In genomic region chrX:107454302-107454701, GRCh38 we compare ENCODE assay signal across 11 cellular contexts. TPM values are rescaled to one million over a fixed set of nuclear protein-coding genes. Genes with fewer than 3 reads are reported as not detected.
DNase-seq lines count a peak whose midpoint lies in the region; ATAC-seq, FAIRE-seq and TF ChIP-seq lines count a peak whose summit lies in the region.
"Had no signal": no experiment of that assay in that cellular context is flagged by ENCODE, and none has a peak within 500 bp of the region (broad histone marks: within the 10 kb centered on the region; RNA-seq: fewer than 3 reads in every experiment).

No MANE protein-coding gene starts in this region.

- intact Hi-C loops in activated CD8-positive, alpha-beta T cell treated with anti-CD3 and anti-CD28 coated beads for 36 hours (cut with micrococcal nuclease): loop anchor here (10.0 kb wide), 1 partner anchor 320 kb away; the partner anchor contains the start of genes NCBP2L and TSC22D3
- intact Hi-C loops in uterus (cut with DNase I; ENCODE audit: low total_unique reads) (no loop called here), gastrocnemius medialis (cut with DNase I; ENCODE audit: low total_unique reads) (no loop called here)

- FAIRE-seq in A549 (lab: Jason Lieb, UNC): peak; percentile 90

- no peaks in the 10 kb centered on the region for H3K9me3 Mint-ChIP-seq in activated CD8-positive, alpha-beta T cell treated with anti-CD3 and anti-CD28 coated beads for 36 hours
- H3K9me3 Mint-ChIP-seq: CD4-positive, CD25-positive, alpha-beta regulatory T cell had no signal

- no peaks in the 10 kb centered on the region for H3K36me3 Mint-ChIP-seq in activated CD8-positive, alpha-beta T cell treated with anti-CD3 and anti-CD28 coated beads for 36 hours (ENCODE audit: low read depth)
- H3K36me3 Mint-ChIP-seq: CD4-positive, CD25-positive, alpha-beta regulatory T cell had no signal

- TF ChIP-seq RAD21 in A549 (conservative IDR thresholded peaks at IDR 0.05 in 1 of 2, IDR thresholded peaks at IDR 0.05 in 1 of 2): no peak

- H3K4me2 ChIP-seq in A549: no peak overlapping the region

- H3K27me3 ChIP-seq in uterus (no peaks in the 10 kb centered on the region), right atrium auricular region (peaks cover 0 to 3% of the 10 kb centered on the region in 2 donors), gastrocnemius medialis (peaks cover 0 to 26% (median 19%) of the 10 kb centered on the region in 3 donors)

- H3K4me1 ChIP-seq in A549 (0 out of 3 replicates have a peak, but pooled peaks cover 4% of the 10 kb centered on the region), uterus (no peaks in the 10 kb centered on the region), right atrium auricular region (no peaks in the 10 kb centered on the region), gastrocnemius medialis (no peaks in the 10 kb centered on the region)

- H3K36me3 ChIP-seq in uterus (no peaks in the 10 kb centered on the region), right atrium auricular region (no peaks in the 10 kb centered on the region), gastrocnemius medialis (no peaks in the 10 kb centered on the region)

- DNase-seq in A549 (ENCODE audit: low read depth in 1 of 2, low spot score in 1 of 2) (peak in 1 of 2 experiments; percentile 11), uterus (no peak), dedifferentiated amniotic fluid mesenchymal stem cell (ENCODE audit: extremely low spot score) (no peak), right atrium auricular region (ENCODE audit: low spot score) (no peak), gastrocnemius medialis (no peak)
- peak; percentile 58 for DNase-seq in activated CD8-positive, alpha-beta T cell treated with anti-CD3 and anti-CD28 coated beads for 36 hours
- DNase-seq: aorta had no signal

- H3K4me1 Mint-ChIP-seq in activated CD8-positive, alpha-beta T cell treated with anti-CD3 and anti-CD28 coated beads for 36 hours (ENCODE audit: low read depth): peaks cover 13% of the 10 kb centered on the region

- CTCF ChIA-PET in A549 (lab: Yijun Ruan, JAX): interaction anchor here (1.0 to 1.2 kb wide), 2 partner anchors 12 to 307 kb away, joined by 3 read pairs; no protein-coding TSS in a partner anchor
- CTCF ChIA-PET in activated CD8-positive, alpha-beta T cell treated with anti-CD3 and anti-CD28 coated beads for 36 hours (lab: Charles Lee): no interaction called here

- H3K9me3 ChIP-seq in A549 (no peaks in the 10 kb centered on the region), uterus (no peaks in the 10 kb centered on the region), right atrium auricular region (no peaks in the 10 kb centered on the region), gastrocnemius medialis (no peaks in the 10 kb centered on the region)

- POLR2A ChIA-PET in A549 (lab: Yijun Ruan, JAX): no interaction called here
- POLR2A ChIA-PET in activated CD8-positive, alpha-beta T cell treated with anti-CD3 and anti-CD28 coated beads for 36 hours (lab: Charles Lee): interaction anchor here (0.5 kb wide), 1 partner anchor 12 kb away, joined by 3 read pairs; no protein-coding TSS in a partner anchor

- TF ChIP-seq EP300 in A549 (IDR thresholded peaks at IDR 0.05): no peak

- TF ChIP-seq CTCF in A549 (IDR thresholded peaks at IDR 0.05) (no peak), uterus (IDR thresholded peaks at IDR 0.05) (no peak), right atrium auricular region (IDR thresholded peaks at IDR 0.05) (no peak), gastrocnemius medialis (IDR thresholded peaks at IDR 0.05 in 4 of 5, conservative IDR thresholded peaks at IDR 0.05 in 1 of 5) (no peak)
- no peak for TF ChIP-seq CTCF in activated CD8-positive, alpha-beta T cell treated with anti-CD3 and anti-CD28 coated beads for 36 hours (IDR thresholded peaks at IDR 0.05)

- H3K27me3 Mint-ChIP-seq in activated CD8-positive, alpha-beta T cell treated with anti-CD3 and anti-CD28 coated beads for 36 hours: peaks cover 34% of the 10 kb centered on the region

- in situ Hi-C loops in gastrocnemius medialis (cut with MboI; ENCODE audit: low sequenced_read_pairs in 4 of 4): no loop called here

- H3K27ac ChIP-seq in A549 (no peak overlapping the region), uterus (no peak overlapping the region), right atrium auricular region (no peak overlapping the region), gastrocnemius medialis (no peak overlapping the region)

- ATAC-seq in A549: 0 out of 6 replicates have a peak, but pooled peaks of 1 of the 2 experiments have one; percentile 25
- peak; percentile 64 for ATAC-seq in GM19043 (IDR thresholded peaks at IDR 0.05; ENCODE audit: low read depth, unreplicated experiment)
- ATAC-seq in HG03108 (IDR thresholded peaks at IDR 0.05; ENCODE audit: unreplicated experiment): peak; percentile 75
- peak; percentile 89 for ATAC-seq in activated CD8-positive, alpha-beta T cell treated with anti-CD3 and anti-CD28 coated beads for 36 hours
- no peak for ATAC-seq in gastrocnemius medialis
- ATAC-seq: SK-N-SH treated with all-trans-retinoic acid at 6 μM for 48 hours had no signal

- H3K4me3 ChIP-seq in A549 (no peak overlapping the region), uterus (no peak overlapping the region), right atrium auricular region (no peak overlapping the region), gastrocnemius medialis (no peak overlapping the region)

- no peak overlapping the region for H3K4me3 Mint-ChIP-seq in activated CD8-positive, alpha-beta T cell treated with anti-CD3 and anti-CD28 coated beads for 36 hours
- H3K4me3 Mint-ChIP-seq: CD4-positive, CD25-positive, alpha-beta regulatory T cell had no signal

- no peak overlapping the region for H3K27ac Mint-ChIP-seq in activated CD8-positive, alpha-beta T cell treated with anti-CD3 and anti-CD28 coated beads for 36 hours
- H3K27ac Mint-ChIP-seq: CD4-positive, CD25-positive, alpha-beta regulatory T cell had no signal

- TF ChIP-seq POLR2A in A549 (IDR thresholded peaks at IDR 0.05; ENCODE audit: low read length) (no peak), uterus (IDR thresholded peaks at IDR 0.05) (no peak), gastrocnemius medialis (IDR thresholded peaks at IDR 0.05) (no peak)

TF ChIP-seq in A549, 52 proteins besides CTCF, POLR2A, EP300 and RAD21:
- no peak for TF ChIP-seq FOSL2 (IDR thresholded peaks at IDR 0.05)
- 0 out of 2 replicates have a peak, but pooled peaks have one; percentile 9 for TF ChIP-seq FOSL2 (CRISPR knock-in tag; IDR thresholded peaks at IDR 0.05)
- no peak for TF ChIP-seq KDM5A (IDR thresholded peaks at IDR 0.05)

RNA-seq across cellular contexts. Expression of gene FRMPD3, which starts 4.8 kb away (rescaled TPM):
- polyA plus RNA-seq in A549 (2011; rRNA removed) (0.01 and 0.03 TPM in 2 replicates), A549 (2017; fragmentation: RNase III; extraction: RNeasy Plus Mini Kit Qiagen cat#74134 plus additional on column Dnase treatment) (0.05 TPM in 3 replicates)
- 0.01 TPM in 2 replicates for polyA plus RNA-seq in A549 (2012; cell fraction: cytosol; rRNA removed)
- polyA plus RNA-seq in A549 (2012; cell fraction: nucleus; rRNA removed): 0.01 and 0.04 TPM in 2 replicates
- 0.05 TPM in 1 of 2 replicates, not detected in the other for polyA minus RNA-seq in A549 (2011; rRNA and poly(A)+ RNA removed)
- not detected for total RNA-seq in activated CD8-positive, alpha-beta T cell treated with anti-CD3 and anti-CD28 coated beads for 36 hours
- total RNA-seq in uterus (1 to 10 TPM in 1 of 4 donors, under 1 TPM in 1, not detected in 2; 0.14 to 1.5 TPM), right atrium auricular region (under 1 TPM in 1 of 2 donors, not detected in 1; 0.12 TPM), gastrocnemius medialis (not detected)
- total RNA-seq: CD4-positive, CD25-positive, alpha-beta regulatory T cell had no signal
- polyA plus RNA-seq: aorta; CD4-positive, CD25-positive, alpha-beta regulatory T cell had no signal

Comparison
In these comparisons a context has a peak if more than half of its experiments do, and no peak if none do; other contexts are left out.
1. ATAC-seq: peak in GM19043 (single experiment), HG03108 (single experiment) and activated CD8-positive, alpha-beta T cell treated with anti-CD3 and anti-CD28 coated beads for 36 hours (single experiment); none in gastrocnemius medialis (0 of 2).